Comparison of ENCODE assay signal across 8 cellular contexts in genomic region chr9:112793213-112793810, GRCh38. TPM values are rescaled to one million over a fixed set of nuclear protein-coding genes. Genes with fewer than 3 reads are reported as not detected.
A peak's percentile ranks its signal among the peaks of the same experiment; 100 is the strongest.
DNase-seq lines count a peak whose midpoint lies in the region; ATAC-seq and TF ChIP-seq lines count a peak whose summit lies in the region.

No MANE protein-coding gene starts in this region.

- no peaks in the 10 kb centered on the region for H4K20me1 ChIP-seq in KMS-11 (ENCODE audit: insufficient read depth)

- DNase-seq in CMK (ENCODE audit: low read depth), result peak; percentile 32
- DNase-seq in SW480 (ENCODE audit: low spot score), result peak; percentile 74
- DNase-seq in activated naive CD8-positive, alpha-beta T cell treated with anti-CD3 and anti-CD28 coated beads for 36 hours, result peak; percentile 80
- DNase-seq in left ventricle myocardium superior, result peak; percentile 77
- peak; percentile 64 to 80 for DNase-seq in stimulated activated CD4-positive, alpha-beta T cell treated with anti-CD3 and anti-CD28 coated beads, Interleukin-12 subunit alpha, Interleukin-12 subunit beta, amount 100 ng/mL, for 24 hours (ENCODE audit: low read depth in 2 of 2)
- no peak for DNase-seq in G401 (ENCODE audit: low spot score)

- in situ Hi-C loops in G401 (cut with HindIII; ENCODE audit: low sequenced_read_pairs), result no loop called here

- no peak overlapping the region for H3K4me3 Mint-ChIP-seq in activated naive CD8-positive, alpha-beta T cell treated with anti-CD3 and anti-CD28 coated beads for 36 hours

- H3K9me3 Mint-ChIP-seq in activated naive CD8-positive, alpha-beta T cell treated with anti-CD3 and anti-CD28 coated beads for 36 hours, result no peaks in the 10 kb centered on the region

- intact Hi-C loops in left ventricle myocardium superior (cut with micrococcal nuclease), result no loop called here

- H3K27me3 ChIP-seq in KMS-11 (ENCODE audit: insufficient read depth, low read depth), result no peaks in the 10 kb centered on the region

- no peaks in the 10 kb centered on the region for H3K36me3 ChIP-seq in KMS-11 (ENCODE audit: insufficient read depth)

- H3K4me3 ChIP-seq in KMS-11 (IDR thresholded peaks at IDR 0.05; ENCODE audit: insufficient read depth, low read depth, low read length), result no peak overlapping the region

- H3K36me3 Mint-ChIP-seq in activated naive CD8-positive, alpha-beta T cell treated with anti-CD3 and anti-CD28 coated beads for 36 hours, result peaks cover 2% of the 10 kb centered on the region

- H3K9ac ChIP-seq in KMS-11, result no peak overlapping the region

- ATAC-seq in GM19463 (IDR thresholded peaks at IDR 0.05; ENCODE audit: unreplicated experiment) (peak; percentile 76), left ventricle myocardium superior (peak; percentile 78)

- no peak overlapping the region for H3K4me2 ChIP-seq in KMS-11

- H3K4me1 ChIP-seq in KMS-11 (ENCODE audit: low read depth, poor library complexity, severe bottlenecking), result peaks cover 12% of the 10 kb centered on the region

- H3K27me3 Mint-ChIP-seq in activated naive CD8-positive, alpha-beta T cell treated with anti-CD3 and anti-CD28 coated beads for 36 hours, result no peaks in the 10 kb centered on the region

- H2AFZ ChIP-seq in KMS-11 (ENCODE audit: low read depth), result no peak overlapping the region

- TF ChIP-seq CTCF in KMS-11 (conservative IDR thresholded peaks at IDR 0.05; ENCODE audit: low read depth, low read length), result peak; percentile 77

- H3K27ac Mint-ChIP-seq in activated naive CD8-positive, alpha-beta T cell treated with anti-CD3 and anti-CD28 coated beads for 36 hours, result no peak overlapping the region

- H3K4me1 Mint-ChIP-seq in activated naive CD8-positive, alpha-beta T cell treated with anti-CD3 and anti-CD28 coated beads for 36 hours, result peaks cover 19% of the 10 kb centered on the region

- no peaks in the 10 kb centered on the region for H3K79me2 ChIP-seq in KMS-11 (ENCODE audit: insufficient read depth, low read depth)

- no peak overlapping the region for H3K27ac ChIP-seq in KMS-11

RNA-seq across cellular contexts. Expression of gene SNX30, which starts 42.8 kb away (rescaled TPM):
- total RNA-seq in activated naive CD8-positive, alpha-beta T cell treated with anti-CD3 and anti-CD28 coated beads for 36 hours, result 1 to 10 TPM; 5.4 TPM
- 4.3 TPM for total RNA-seq in left ventricle myocardium superior
- total RNA-seq in G401 (2014; rRNA removed; shearing (Covaris generic)), result 11.9 and 12.8 TPM in 2 replicates
